33 cellular contexts compared by ENCODE assay signal in genomic region chr2:173663835-173664515, GRCh38.
"Had no signal": no experiment of that assay in that cellular context is flagged by ENCODE, and none has a peak within 500 bp of the region (broad histone marks: within the 10 kb centered on the region; RNA-seq: fewer than 3 reads in every experiment).

No MANE protein-coding gene starts in this region.

- H3K27ac Mint-ChIP-seq: activated B cell treated with CpG ODN at 0.5 μM for 24 hours; activated CD4-positive, alpha-beta memory T cell treated with anti-CD3 and anti-CD28 coated beads for 36 hours; activated CD4-positive, alpha-beta T cell treated with anti-CD3 and anti-CD28 coated beads for 36 hours; activated CD4-positive, alpha-beta T cell treated with anti-CD3 and anti-CD28 coated beads, Interleukin-2, amount 10 ng/mL, durations not matched to agents 24 days and 14 days; activated CD8-positive, alpha-beta memory T cell treated with anti-CD3 and anti-CD28 coated beads, Interleukin-2, amount 10 ng/mL, durations not matched to agents 7 days and 5 days; activated CD8-positive, alpha-beta T cell treated with anti-CD3 and anti-CD28 coated beads, Interleukin-2, amount 10 ng/mL, durations not matched to agents 7 days and 5 days; activated naive CD4-positive, alpha-beta T cell treated with anti-CD3 and anti-CD28 coated beads for 36 hours; activated naive CD4-positive, alpha-beta T cell treated with anti-CD3 and anti-CD28 coated beads, Interleukin-2, amount 50 U/mL, for 24 hours; activated naive CD8-positive, alpha-beta T cell treated with anti-CD3 and anti-CD28 coated beads for 36 hours; activated naive CD8-positive, alpha-beta T cell treated with anti-CD3 and anti-CD28 coated beads, Interleukin-2, amount 50 U/mL, for 24 hours; activated T-helper 1 cell treated with anti-CD3 and anti-CD28 coated beads, Interleukin-12 subunit alpha, Interleukin-12 subunit beta, Interleukin-2, Interleukin-4 antibody, amounts not matched to agents 30 ng/mL and 10 ng/mL and 1 ng/mL, durations not matched to agents 14 hours and 24 hours and 36 hours; activated T-helper 2 cell treated with anti-CD3 and anti-CD28 coated beads, Interferon-gamma antibody, Interleukin-2, Interleukin-4, amounts not matched to agents 10 μg/mL and 5 μg/mL and 100 μg/mL, durations not matched to agents 14 hours and 24 hours and 36 hours; T-helper 17 cell; T-helper 2 cell treated with Interferon-gamma antibody and Interleukin-4, amounts not matched to agents 5 μg/mL and 100 μg/mL, for 36 hours had no signal

- H3K4me3 Mint-ChIP-seq: activated B cell treated with CpG ODN at 0.5 μM for 24 hours; activated CD4-positive, alpha-beta memory T cell treated with anti-CD3 and anti-CD28 coated beads for 36 hours; activated CD4-positive, alpha-beta T cell treated with anti-CD3 and anti-CD28 coated beads for 36 hours; activated CD4-positive, alpha-beta T cell treated with anti-CD3 and anti-CD28 coated beads, Interleukin-2, amount 10 ng/mL, durations not matched to agents 24 days and 14 days; activated CD8-positive, alpha-beta memory T cell treated with anti-CD3 and anti-CD28 coated beads, Interleukin-2, amount 10 ng/mL, durations not matched to agents 7 days and 5 days; activated CD8-positive, alpha-beta T cell treated with anti-CD3 and anti-CD28 coated beads, Interleukin-2, amount 10 ng/mL, durations not matched to agents 7 days and 5 days; activated naive CD4-positive, alpha-beta T cell treated with anti-CD3 and anti-CD28 coated beads for 36 hours; activated naive CD4-positive, alpha-beta T cell treated with anti-CD3 and anti-CD28 coated beads, Interleukin-2, amount 50 U/mL, for 24 hours; activated naive CD8-positive, alpha-beta T cell treated with anti-CD3 and anti-CD28 coated beads for 36 hours; activated naive CD8-positive, alpha-beta T cell treated with anti-CD3 and anti-CD28 coated beads, Interleukin-2, amount 50 U/mL, for 24 hours; activated T-helper 1 cell treated with anti-CD3 and anti-CD28 coated beads, Interleukin-12 subunit alpha, Interleukin-12 subunit beta, Interleukin-2, Interleukin-4 antibody, amounts not matched to agents 30 ng/mL and 10 ng/mL and 1 ng/mL, durations not matched to agents 14 hours and 24 hours and 36 hours; T-helper 17 cell; T-helper 2 cell treated with Interferon-gamma antibody and Interleukin-4, amounts not matched to agents 5 μg/mL and 100 μg/mL, for 36 hours had no signal

- H3K4me1 Mint-ChIP-seq: activated B cell treated with CpG ODN at 0.5 μM for 24 hours; activated CD4-positive, alpha-beta T cell treated with anti-CD3 and anti-CD28 coated beads for 36 hours; activated CD4-positive, alpha-beta T cell treated with anti-CD3 and anti-CD28 coated beads, Interleukin-2, amount 10 ng/mL, durations not matched to agents 24 days and 14 days; activated CD8-positive, alpha-beta memory T cell treated with anti-CD3 and anti-CD28 coated beads, Interleukin-2, amount 10 ng/mL, durations not matched to agents 7 days and 5 days; activated naive CD4-positive, alpha-beta T cell treated with anti-CD3 and anti-CD28 coated beads, Interleukin-2, amount 50 U/mL, for 24 hours; activated naive CD8-positive, alpha-beta T cell treated with anti-CD3 and anti-CD28 coated beads for 36 hours; activated naive CD8-positive, alpha-beta T cell treated with anti-CD3 and anti-CD28 coated beads, Interleukin-2, amount 50 U/mL, for 24 hours had no signal

- ATAC-seq: activated CD4-positive, alpha-beta T cell treated with anti-CD3 and anti-CD28 coated beads for 36 hours; activated CD4-positive, CD25-positive, alpha-beta regulatory T cell treated with anti-CD3 and anti-CD28 coated beads, Interleukin-2, amount 50 U/mL, for 24 hours; activated CD8-positive, alpha-beta memory T cell treated with anti-CD3 and anti-CD28 coated beads, Interleukin-2, amount 10 ng/mL, durations not matched to agents 7 days and 5 days; activated CD8-positive, alpha-beta T cell treated with anti-CD3 and anti-CD28 coated beads, Interleukin-2, amount 10 ng/mL, durations not matched to agents 7 days and 5 days; activated naive CD8-positive, alpha-beta T cell treated with anti-CD3 and anti-CD28 coated beads, Interleukin-2, amount 50 U/mL, for 24 hours; body of pancreas; gastroesophageal sphincter; T-helper 17 cell had no signal

- H3K9me3 ChIP-seq: adrenal gland, body of pancreas, esophagus squamous epithelium, gastroesophageal sphincter, heart right ventricle had no signal

- H3K9me3 Mint-ChIP-seq: activated B cell treated with CpG ODN at 0.5 μM for 24 hours; activated CD4-positive, alpha-beta memory T cell treated with anti-CD3 and anti-CD28 coated beads for 36 hours; activated CD4-positive, alpha-beta T cell treated with anti-CD3 and anti-CD28 coated beads, Interleukin-2, amount 10 ng/mL, durations not matched to agents 24 days and 14 days; activated naive CD4-positive, alpha-beta T cell treated with anti-CD3 and anti-CD28 coated beads for 36 hours; activated naive CD4-positive, alpha-beta T cell treated with anti-CD3 and anti-CD28 coated beads, Interleukin-2, amount 50 U/mL, for 24 hours; activated naive CD8-positive, alpha-beta T cell treated with anti-CD3 and anti-CD28 coated beads for 36 hours; activated naive CD8-positive, alpha-beta T cell treated with anti-CD3 and anti-CD28 coated beads, Interleukin-2, amount 50 U/mL, for 24 hours; activated T-helper 1 cell treated with anti-CD3 and anti-CD28 coated beads, Interleukin-12 subunit alpha, Interleukin-12 subunit beta, Interleukin-2, Interleukin-4 antibody, amounts not matched to agents 30 ng/mL and 10 ng/mL and 1 ng/mL, durations not matched to agents 14 hours and 24 hours and 36 hours; activated T-helper 2 cell treated with anti-CD3 and anti-CD28 coated beads, Interferon-gamma antibody, Interleukin-2, Interleukin-4, amounts not matched to agents 10 μg/mL and 5 μg/mL and 100 μg/mL, durations not matched to agents 14 hours and 24 hours and 36 hours; T-helper 2 cell treated with Interferon-gamma antibody and Interleukin-4, amounts not matched to agents 5 μg/mL and 100 μg/mL, for 36 hours had no signal

- H3K4me1 ChIP-seq: adrenal gland, body of pancreas, gastroesophageal sphincter, heart right ventricle had no signal

- H3K27me3 ChIP-seq: adrenal gland, body of pancreas, esophagus squamous epithelium, gastroesophageal sphincter had no signal

- H3K27ac ChIP-seq: adrenal gland, body of pancreas, epithelial cell of prostate, esophagus squamous epithelium, gastroesophageal sphincter, heart right ventricle, WERI-Rb-1 had no signal

- DNase-seq: activated B cell treated with CpG ODN at 0.5 μM for 24 hours; activated CD4-positive, alpha-beta memory T cell treated with anti-CD3 and anti-CD28 coated beads for 36 hours; activated CD4-positive, alpha-beta T cell treated with anti-CD3 and anti-CD28 coated beads for 36 hours; activated CD4-positive, alpha-beta T cell treated with anti-CD3 and anti-CD28 coated beads, Interleukin-2, amount 10 ng/mL, durations not matched to agents 24 days and 14 days; activated CD8-positive, alpha-beta memory T cell treated with anti-CD3 and anti-CD28 coated beads, Interleukin-2, amount 10 ng/mL, durations not matched to agents 7 days and 5 days; activated CD8-positive, alpha-beta memory T cell treated with anti-CD3 and anti-CD28 coated beads, Interleukin-2, amount 50 U/mL, for 4 hours; activated CD8-positive, alpha-beta T cell treated with anti-CD3 and anti-CD28 coated beads, Interleukin-2, amount 10 ng/mL, durations not matched to agents 7 days and 5 days; activated effector memory CD4-positive, alpha-beta T cell treated with anti-CD3 and anti-CD28 coated beads, Interleukin-2, amount 50 U/mL, for 16 hours; activated naive CD4-positive, alpha-beta T cell treated with anti-CD3 and anti-CD28 coated beads for 36 hours; activated naive CD8-positive, alpha-beta T cell treated with anti-CD3 and anti-CD28 coated beads for 36 hours; activated naive CD8-positive, alpha-beta T cell treated with anti-CD3 and anti-CD28 coated beads, Interleukin-2, amount 50 U/mL, for 24 hours; activated T-cell treated with anti-CD3 and anti-CD28 coated beads, Interleukin-2, amount 50 U/mL, for 1 hour; activated T-cell treated with anti-CD3 and anti-CD28 coated beads, Interleukin-2, amount 50 U/mL, for 48 hours; adrenal gland; amygdala; aorta; body of pancreas; caudate nucleus; cortex of kidney; effector CD8-positive, alpha-beta T cell; esophagus squamous epithelium; foreskin melanocyte; heart right ventricle; T-helper 17 cell; T1000; WERI-Rb-1 had no signal

- H3K36me3 Mint-ChIP-seq: activated CD4-positive, alpha-beta memory T cell treated with anti-CD3 and anti-CD28 coated beads for 36 hours; activated CD8-positive, alpha-beta memory T cell treated with anti-CD3 and anti-CD28 coated beads, Interleukin-2, amount 10 ng/mL, durations not matched to agents 7 days and 5 days; activated naive CD4-positive, alpha-beta T cell treated with anti-CD3 and anti-CD28 coated beads, Interleukin-2, amount 50 U/mL, for 24 hours; activated naive CD8-positive, alpha-beta T cell treated with anti-CD3 and anti-CD28 coated beads for 36 hours had no signal
